ENCODE assay signal across 17 cellular contexts in the genomic region with DNA sequence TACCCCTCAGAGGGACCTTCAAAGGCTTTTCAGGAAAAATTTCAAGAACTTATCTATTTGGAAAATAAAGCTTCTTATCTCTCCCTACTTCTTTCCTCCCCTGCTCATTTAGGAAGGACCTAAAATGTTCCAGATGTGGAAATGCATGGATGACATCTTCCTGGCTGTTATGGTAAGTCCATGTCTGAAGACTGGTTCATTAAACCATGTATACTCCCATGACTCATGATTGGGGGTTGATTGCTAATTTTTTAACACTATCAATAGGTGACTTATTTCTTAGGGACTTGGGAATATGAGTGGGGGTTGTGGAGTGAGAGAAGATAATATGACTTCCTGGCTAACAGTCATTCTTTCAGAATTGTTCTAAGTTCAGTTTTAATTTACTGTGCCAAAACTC.
DNase-seq lines count a peak whose midpoint lies in the region; ATAC-seq and TF ChIP-seq lines count a peak whose summit lies in the region.
"Had no signal": no experiment of that assay in that cellular context is flagged by ENCODE, and none has a peak within 500 bp of the region (broad histone marks: within the 10 kb centered on the region; RNA-seq: fewer than 3 reads in every experiment).

No MANE protein-coding gene starts in this region.

- H3K4me1 Mint-ChIP-seq in MCF 10A (ENCODE audit: insufficient read depth, unreplicated experiment): no peaks in the 10 kb centered on the region
- H3K4me1 Mint-ChIP-seq: CD14-positive monocyte; CD4-positive, alpha-beta memory T cell had no signal

- intact Hi-C loops in MCF 10A (cut with micrococcal nuclease): no loop called here

- H3K27me3 Mint-ChIP-seq in MCF 10A (ENCODE audit: insufficient read depth, unreplicated experiment): no peaks in the 10 kb centered on the region

- no peak overlapping the region for H3K4me3 Mint-ChIP-seq in MCF 10A (ENCODE audit: unreplicated experiment)
- H3K4me3 Mint-ChIP-seq: CD14-positive monocyte; CD4-positive, alpha-beta memory T cell; GM23338; HFFc6 had no signal

- no peak for ATAC-seq in HG02588 (IDR thresholded peaks at IDR 0.05; ENCODE audit: unreplicated experiment)
- ATAC-seq: GM23338 had no signal

- POLR2A ChIA-PET in MCF 10A (lab: Yijun Ruan, JAX): no interaction called here

- CTCF ChIA-PET in MCF 10A (lab: Yijun Ruan, JAX): no interaction called here

- H3K9me3 Mint-ChIP-seq in MCF 10A (ENCODE audit: unreplicated experiment): no peaks in the 10 kb centered on the region

- no peaks in the 10 kb centered on the region for H3K36me3 Mint-ChIP-seq in MCF 10A (ENCODE audit: insufficient read depth, unreplicated experiment)
- H3K36me3 Mint-ChIP-seq: CD14-positive monocyte; CD4-positive, alpha-beta memory T cell had no signal

- no TSS peak for BruUV-seq in MCF 10A (replicated peaks; lab: Mats Ljungman, UMichigan)

- TF ChIP-seq CTCF in HFF-Myc (IDR thresholded peaks at IDR 0.05; ENCODE audit: low read depth, low read length, missing control alignments) (no peak), fibroblast of mammary gland (conservative IDR thresholded peaks at IDR 0.05; ENCODE audit: control insufficient read depth, insufficient read depth, low read depth, low read length) (no peak), MCF 10A (IDR thresholded peaks at IDR 0.05; ENCODE audit: unreplicated experiment) (no peak)

- DNase-seq in HFF-Myc (ENCODE audit: extremely low read depth, low read depth): peak; percentile 4
- DNase-seq in fibroblast of mammary gland (ENCODE audit: low read depth): peak; percentile 2
- peak; percentile 1 for DNase-seq in kidney glomerular epithelial cell (lab: John Stamatoyannopoulos, UW)
- no peak for DNase-seq in MCF 10A (ENCODE audit: unreplicated experiment)
- no peak for DNase-seq in amygdala (lab: John Stamatoyannopoulos, UW)
- DNase-seq in globus pallidus (ENCODE audit: low spot score): no peak
- DNase-seq: 8988T; CD4-positive, alpha-beta memory T cell; DMS153; DMS79; GF-D8; HCEC 1CT; HFFc6 had no signal

- H3K4me3 ChIP-seq in HFF-Myc (replicated peaks; ENCODE audit: low read depth, low read length) (no peak overlapping the region), fibroblast of mammary gland (ENCODE audit: control insufficient read depth, low read depth, low read length) (no peak overlapping the region)
- H3K4me3 ChIP-seq: BLaER1, GM23338 had no signal

- H3K27ac Mint-ChIP-seq in MCF 10A (ENCODE audit: low read depth, unreplicated experiment): no peak overlapping the region
- H3K27ac Mint-ChIP-seq: CD14-positive monocyte; CD4-positive, alpha-beta memory T cell; GM23338; HFFc6 had no signal

Comparison
In these comparisons a context has a peak if more than half of its experiments do, and no peak if none do; other contexts are left out.
1. DNase-seq: peak in HFF-Myc (single experiment), fibroblast of mammary gland (single experiment) and kidney glomerular epithelial cell (single experiment); none in MCF 10A (single experiment), amygdala (0 of 56) and globus pallidus (single experiment).